ENCODE assay signal across 13 cellular contexts in the genomic region with DNA sequence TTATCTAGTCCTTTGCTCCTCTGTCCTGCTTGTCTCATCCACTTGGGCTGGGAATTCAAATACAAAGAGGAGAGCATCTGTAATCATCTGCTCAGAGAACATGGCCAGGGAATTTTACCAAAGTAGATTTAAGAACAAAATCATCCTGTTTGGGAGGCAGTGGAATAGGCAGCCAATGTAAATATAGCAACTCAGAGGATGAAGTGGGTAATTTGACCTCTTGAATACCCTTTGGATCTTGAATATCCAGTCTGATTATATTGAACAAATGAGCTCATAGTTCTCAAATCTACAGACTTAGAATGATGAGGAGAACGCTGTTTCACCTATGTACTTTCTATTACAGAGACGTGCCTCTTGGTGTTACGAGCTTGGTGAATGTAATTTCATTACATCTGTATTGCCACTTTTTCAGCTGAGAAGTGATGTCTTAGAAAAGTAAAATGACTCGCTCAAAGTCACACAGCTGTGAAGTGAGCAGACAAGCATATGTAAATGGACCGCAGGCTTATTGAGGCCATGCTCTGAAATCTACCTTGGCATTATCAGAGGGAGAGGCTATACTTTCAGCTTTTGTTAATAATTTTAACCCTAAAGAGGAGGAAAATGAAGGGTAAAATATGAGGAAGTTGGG.
A peak's percentile ranks its signal among the peaks of the same experiment; 100 is the strongest.
DNase-seq lines count a peak whose midpoint lies in the region; ATAC-seq and TF ChIP-seq lines count a peak whose summit lies in the region.
"Had no signal": no experiment of that assay in that cellular context is flagged by ENCODE, and none has a peak within 500 bp of the region (broad histone marks: within the 10 kb centered on the region; RNA-seq: fewer than 3 reads in every experiment).

No MANE protein-coding gene starts in this region.

- H3K27me3 ChIP-seq in RWPE2 (ENCODE audit: insufficient read depth, poor library complexity, severe bottlenecking) = no peaks in the 10 kb centered on the region
- no peaks in the 10 kb centered on the region for H3K27me3 ChIP-seq in ascending aorta
- H3K27me3 ChIP-seq: SJSA1 had no signal

- intact Hi-C loops in ascending aorta (cut with DNase I) = no loop called here

- H3K4me3 ChIP-seq in RWPE2 (ENCODE audit: severe bottlenecking) (no peak overlapping the region), ascending aorta (no peak overlapping the region)
- H3K4me3 ChIP-seq: SJSA1 had no signal

- peaks cover 31% of the 10 kb centered on the region for H3K4me1 ChIP-seq in RWPE2 (ENCODE audit: insufficient read depth, poor library complexity, severe bottlenecking)
- H3K4me1 ChIP-seq in ascending aorta = no peaks in the 10 kb centered on the region
- H3K4me1 ChIP-seq: SJSA1 had no signal

- TF ChIP-seq CTCF in RWPE2 (IDR thresholded peaks at IDR 0.05; ENCODE audit: poor library complexity, severe bottlenecking) (no peak), ascending aorta (IDR thresholded peaks at IDR 0.05) (no peak)

- DNase-seq in DMS79 (lab: John Stamatoyannopoulos, UW) (peak; percentile 85), NCI-H1092 treated with DMSO at 0.1 percent for 48 hours (lab: John Stamatoyannopoulos, UW) (peak; percentile 86), RWPE2 (ENCODE audit: low spot score) (no peak), left lobe of liver (ENCODE audit: low spot score) (no peak), NCI-H187 treated with DMSO at 0.1 percent for 48 hours (lab: John Stamatoyannopoulos, UW) (no peak), HK-2 (ENCODE audit: unreplicated experiment) (no peak), ascending aorta (ENCODE audit: low spot score in 2 of 2) (no peak)
- DNase-seq: activated effector memory CD4-positive, alpha-beta T cell treated with anti-CD3 and anti-CD28 coated beads, Interleukin-2, amount 50 U/mL, for 16 hours; NCI-H1694 treated with DMSO at 0.1 percent for 48 hours; stimulated activated CD4-positive, alpha-beta T cell treated with anti-CD3 and anti-CD28 coated beads, Interleukin-15, amount 100 ng/mL, for 24 hours; T-helper 9 cell had no signal

- no peaks in the 10 kb centered on the region for H3K36me3 ChIP-seq in RWPE2 (ENCODE audit: low read depth)
- H3K36me3 ChIP-seq in ascending aorta = no peaks in the 10 kb centered on the region
- H3K36me3 ChIP-seq: SJSA1 had no signal

- H3K9me3 ChIP-seq in RWPE2 (ENCODE audit: severe bottlenecking) = no peaks in the 10 kb centered on the region
- H3K9me3 ChIP-seq in ascending aorta = no peaks in the 10 kb centered on the region
- H3K9me3 ChIP-seq: SJSA1 had no signal

- ATAC-seq in RWPE2 (ENCODE audit: low read depth) = no peak; the same call in 2 of the 3 replicates
- peak; percentile 21 for ATAC-seq in left lobe of liver
- ATAC-seq in HG02763 (IDR thresholded peaks at IDR 0.05; ENCODE audit: unreplicated experiment) = no peak

- H3K27ac ChIP-seq in RWPE2 (ENCODE audit: poor library complexity, severe bottlenecking) (peak overlapping the region; percentile 69), ascending aorta (no peak overlapping the region)
- H3K27ac ChIP-seq: SJSA1 had no signal

Comparison
In these comparisons a context has a peak if more than half of its experiments do, and no peak if none do; other contexts are left out.
1. DNase-seq: peak in DMS79 (single experiment) and NCI-H1092 treated with DMSO at 0.1 percent for 48 hours (single experiment); none in RWPE2 (single experiment), left lobe of liver (single experiment), NCI-H187 treated with DMSO at 0.1 percent for 48 hours (single experiment), HK-2 (single experiment) and ascending aorta (0 of 2).